In the genomic region with DNA sequence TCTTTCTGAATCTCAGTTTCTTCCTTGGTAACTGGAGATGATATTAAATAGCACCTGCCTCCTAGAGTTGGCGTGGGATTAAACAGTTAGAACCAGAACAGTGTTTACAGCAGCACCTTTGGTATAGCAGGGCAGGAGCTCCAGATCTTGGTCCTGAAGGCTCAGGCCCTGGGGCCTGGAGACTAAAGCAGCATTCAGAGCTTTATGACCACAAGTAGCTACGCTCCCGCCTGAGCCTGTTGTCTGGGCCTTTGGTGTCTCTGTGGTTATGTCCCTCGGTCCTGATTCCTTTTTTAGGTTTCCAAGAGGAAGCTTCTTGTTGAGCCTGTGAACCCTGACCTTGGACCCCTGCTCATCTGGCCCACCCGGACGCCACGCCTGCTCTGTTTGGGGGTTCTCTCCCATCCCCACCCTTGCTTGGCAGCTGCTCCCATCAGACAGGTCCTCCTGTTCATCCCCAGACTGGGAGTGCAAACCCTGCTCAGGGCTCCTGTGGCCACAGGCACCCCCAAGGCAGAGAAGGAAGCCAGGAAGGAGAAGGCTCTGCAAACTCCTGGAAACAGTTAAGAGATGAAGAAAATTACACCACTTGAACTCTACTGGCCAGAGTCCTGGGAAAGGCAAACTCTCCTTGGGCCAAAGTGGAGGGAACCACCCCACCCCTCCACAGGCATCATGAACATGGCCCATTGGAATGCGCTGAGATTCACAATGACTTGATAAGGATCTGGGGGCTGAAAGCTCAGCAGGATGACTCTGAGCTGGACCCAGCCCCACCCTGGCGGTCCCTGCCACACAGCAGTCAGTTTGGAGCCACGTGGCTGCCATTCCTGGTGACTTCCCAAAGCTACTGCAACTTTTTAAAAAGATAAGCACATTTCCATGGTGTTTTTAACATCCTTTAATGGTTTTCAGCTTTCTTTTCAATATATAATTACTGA, we compare ENCODE assay signal across 10 cellular contexts. TPM values are rescaled to one million over a fixed set of nuclear protein-coding genes. Genes with fewer than 3 reads are reported as not detected.
DNase-seq lines count a peak whose midpoint lies in the region; ATAC-seq and TF ChIP-seq lines count a peak whose summit lies in the region.
"Had no signal": no experiment of that assay in that cellular context is flagged by ENCODE, and none has a peak within 500 bp of the region (broad histone marks: within the 10 kb centered on the region; RNA-seq: fewer than 3 reads in every experiment).

No MANE protein-coding gene starts in this region.

- H3K27ac ChIP-seq in SJSA1 (peak overlapping the region; percentile 73), gastroesophageal sphincter (no peak overlapping the region), tibial artery (no peak overlapping the region), smooth muscle cell (ENCODE audit: low read depth) (no peak overlapping the region)
- H3K27ac ChIP-seq: testis had no signal

- H3K9ac ChIP-seq in smooth muscle cell (ENCODE audit: low read depth): no peak overlapping the region

- H3K36me3 ChIP-seq in SJSA1 (no peaks in the 10 kb centered on the region), gastroesophageal sphincter (no peaks in the 10 kb centered on the region), tibial artery (no peaks in the 10 kb centered on the region), smooth muscle cell (ENCODE audit: low read depth) (no peaks in the 10 kb centered on the region)

- H3K4me2 ChIP-seq in smooth muscle cell: no peak overlapping the region

- no peak for TF ChIP-seq POLR2A in gastroesophageal sphincter (IDR thresholded peaks at IDR 0.05)

- no peak overlapping the region for H3K4me3 ChIP-seq in SJSA1
- no peak overlapping the region for H3K4me3 ChIP-seq in gastroesophageal sphincter
- H3K4me3 ChIP-seq in tibial artery: no peak overlapping the region
- no peak overlapping the region for H3K4me3 ChIP-seq in smooth muscle cell
- H3K4me3 ChIP-seq: testis had no signal

- WGBS in gastroesophageal sphincter (ENCODE audit: low coverage in 1 of 2), 2 donors: 47 to 76% methylated on average over 3 to 5 of the region's 10 CpGs
- 65% methylated on average over 10 of the region's 10 CpGs for WGBS in smooth muscle cell (ENCODE audit: low lambda C conversion rate)

- no peaks in the 10 kb centered on the region for H4K20me1 ChIP-seq in smooth muscle cell (ENCODE audit: low read depth)

- DNase-seq in GM04503 (ENCODE audit: low read depth) (peak; percentile 93), SJSA1 (ENCODE audit: low read depth in 1 of 2, low spot score in 2 of 2) (peak; percentile 77 to 81), tibial artery (peak; percentile 53 to 70), cerebellum (ENCODE audit: low spot score) (no peak), smooth muscle cell (lab: John Stamatoyannopoulos, UW; ENCODE audit: unreplicated experiment) (no peak)
- DNase-seq: cerebellar nuclear complex, NCI-H2107 had no signal

- H3K4me1 ChIP-seq in SJSA1 (replicated peaks) (peaks cover 25% of the 10 kb centered on the region), gastroesophageal sphincter (peaks cover 0 to 21% (median 3%) of the 10 kb centered on the region in 3 donors), tibial artery (peaks cover 0 to 25% (median 22%) of the 10 kb centered on the region in 4 donors), smooth muscle cell (ENCODE audit: low read depth) (peaks cover 14% of the 10 kb centered on the region)

- no peaks in the 10 kb centered on the region for H3F3A ChIP-seq in smooth muscle cell (ENCODE audit: low read depth)

- H3K79me2 ChIP-seq in smooth muscle cell (ENCODE audit: low read depth): no peaks in the 10 kb centered on the region

- peaks cover 3% of the 10 kb centered on the region; the same call in 1 of the 2 replicates for H3K27me3 ChIP-seq in SJSA1 (replicated peaks)
- H3K27me3 ChIP-seq in gastroesophageal sphincter: no peaks in the 10 kb centered on the region
- no peaks in the 10 kb centered on the region for H3K27me3 ChIP-seq in tibial artery
- no peaks in the 10 kb centered on the region for H3K27me3 ChIP-seq in smooth muscle cell (ENCODE audit: low read depth)
- H3K27me3 ChIP-seq: testis had no signal

- ATAC-seq in gastroesophageal sphincter (peak; percentile 39), HG02970 (IDR thresholded peaks at IDR 0.05; ENCODE audit: low FRiP score, unreplicated experiment) (no peak)

- no peak overlapping the region for H2AFZ ChIP-seq in smooth muscle cell (ENCODE audit: low read depth)

- no peak for TF ChIP-seq EP300 in gastroesophageal sphincter (IDR thresholded peaks at IDR 0.05)

- TF ChIP-seq CTCF in gastroesophageal sphincter (IDR thresholded peaks at IDR 0.05): no peak
- TF ChIP-seq CTCF in tibial artery (IDR thresholded peaks at IDR 0.05): no peak
- TF ChIP-seq CTCF in smooth muscle cell (IDR thresholded peaks at IDR 0.05; ENCODE audit: borderline replicate concordance, insufficient read depth, poor library complexity, severe bottlenecking): no peak

- H3K9me3 ChIP-seq in SJSA1 (replicated peaks): no peaks in the 10 kb centered on the region
- H3K9me3 ChIP-seq in gastroesophageal sphincter: no peaks in the 10 kb centered on the region
- no peaks in the 10 kb centered on the region for H3K9me3 ChIP-seq in tibial artery
- no peaks in the 10 kb centered on the region for H3K9me3 ChIP-seq in smooth muscle cell (replicated peaks; ENCODE audit: low read depth)
- H3K9me3 ChIP-seq: testis had no signal

- intact Hi-C loops in tibial artery (cut with DNase I; ENCODE audit: low total_unique reads): loop anchor here (10.0 kb wide), 1 partner anchor 546 kb away; no protein-coding TSS in a partner anchor

RNA-seq across cellular contexts. Expression of a gene that starts 50.1 kb away (rescaled TPM):
- not detected in 2 replicates for total RNA-seq in SJSA1 (2014; rRNA removed; shearing (Covaris generic))
- under 1 TPM in 1 of 4 donors, not detected in 3; 0.35 TPM for total RNA-seq in gastroesophageal sphincter
- total RNA-seq in cerebellum: 0.27 TPM
- total RNA-seq in smooth muscle cell: not detected in 2 replicates
- polyA plus RNA-seq in smooth muscle cell: not detected in 2 replicates

Comparison
In these comparisons a context has a peak if more than half of its experiments do, and no peak if none do; other contexts are left out.
1. DNase-seq: peak in GM04503 (single experiment), SJSA1 (2 of 2) and tibial artery (2 of 2); none in cerebellum (single experiment) and smooth muscle cell (single experiment).